ENCODE assay signal across 8 cellular contexts in genomic region chr19:53868091-53868891, GRCh38. TPM values are rescaled to one million over a fixed set of nuclear protein-coding genes. Genes with fewer than 3 reads are reported as not detected.
A peak's percentile ranks its signal among the peaks of the same experiment; 100 is the strongest.
DNase-seq lines count a peak whose midpoint lies in the region; ATAC-seq, FAIRE-seq and TF ChIP-seq lines count a peak whose summit lies in the region.

No MANE protein-coding gene starts in this region.

- H3K9me3 ChIP-seq in AG04450 (ENCODE audit: control insufficient read depth, insufficient read depth, low read length), result no peaks in the 10 kb centered on the region; the same call in 1 of the 2 replicates
- no peaks in the 10 kb centered on the region for H3K9me3 ChIP-seq in endothelial cell of umbilical vein (replicated peaks; ENCODE audit: control insufficient read depth, insufficient read depth, low read length)
- no peaks in the 10 kb centered on the region for H3K9me3 ChIP-seq in mucosa of descending colon
- no peaks in the 10 kb centered on the region for H3K9me3 ChIP-seq in tibial nerve

- H3K79me2 ChIP-seq in endothelial cell of umbilical vein (ENCODE audit: control insufficient read depth, insufficient read depth, low read length), result peaks cover 27% of the 10 kb centered on the region

- CTCF ChIA-PET in AG04450 (lab: Charles Lee) (interaction anchor here (0.6 to 2.1 kb wide), 5 partner anchors 76 to 581 kb away, joined by 3 to 11 read pairs (median 3); partner anchors contain the start of gene LENG8), endothelial cell of umbilical vein (lab: Charles Lee) (interaction anchor here (0.6 to 3.6 kb wide), 12 partner anchors 9 to 162 kb away, joined by 3 to 29 read pairs (median 4); partner anchors contain the start of gene PRKCG)

- H3K4me2 ChIP-seq in endothelial cell of umbilical vein (ENCODE audit: insufficient read depth, low read length), result peak overlapping the region; percentile 66

- TF ChIP-seq EP300 in tibial nerve (IDR thresholded peaks at IDR 0.05), result no peak

- ATAC-seq in HG03135 (IDR thresholded peaks at IDR 0.05; ENCODE audit: unreplicated experiment) (peak; percentile 0), mucosa of descending colon (peak; percentile 9), GM18873 (IDR thresholded peaks at IDR 0.05; ENCODE audit: low FRiP score, unreplicated experiment) (no peak)

- no peaks in the 10 kb centered on the region for H3K9me1 ChIP-seq in endothelial cell of umbilical vein (replicated peaks; ENCODE audit: control insufficient read depth, extremely low read depth, insufficient read depth, low read length)

- intact Hi-C loops in endothelial cell of umbilical vein (cut with micrococcal nuclease), result loop anchor here (5.0 kb wide), 1 partner anchor 594 kb away; the partner anchor contains the start of gene LENG9
- intact Hi-C loops in mucosa of descending colon (cut with DNase I, micrococcal nuclease), result no loop called here

- POLR2A ChIA-PET in AG04450 (lab: Yijun Ruan, JAX), result interaction anchor here (0.5 to 2.0 kb wide), 13 partner anchors 8 to 444 kb away, joined by 3 to 10 read pairs (median 3); partner anchors contain the start of genes CNOT3, PRPF31 and TFPT
- POLR2A ChIA-PET in endothelial cell of umbilical vein (lab: Charles Lee), result interaction anchor here (0.9 to 1.6 kb wide), 6 partner anchors 10 to 333 kb away, joined by 3 to 7 read pairs (median 4); partner anchors contain the start of genes CNOT3 and RPS9

- H3K4me1 ChIP-seq in endothelial cell of umbilical vein (ENCODE audit: control insufficient read depth, extremely low read depth, insufficient read depth, low read length) (peaks cover 15% of the 10 kb centered on the region), mucosa of descending colon (ENCODE audit: low read depth) (peaks cover 37% of the 10 kb centered on the region), tibial nerve (peaks cover 0 to 65% (median 22%) of the 10 kb centered on the region in 4 donors)

- TF ChIP-seq CTCF in AG04450 (IDR thresholded peaks at IDR 0.05; ENCODE audit: low read depth, low read length) (no peak), endothelial cell of umbilical vein (IDR thresholded peaks at IDR 0.05; ENCODE audit: extremely low read depth in 1 of 2, insufficient read depth in 1 of 2, low read depth in 1 of 2, low read length in 2 of 2) (no peak), mucosa of descending colon (IDR thresholded peaks at IDR 0.05) (no peak), tibial nerve (IDR thresholded peaks at IDR 0.05) (no peak)

- H3K9ac ChIP-seq in endothelial cell of umbilical vein (replicated peaks; ENCODE audit: extremely low read depth, insufficient read depth, low read length), result peak overlapping the region; percentile 96

- H3K27me3 ChIP-seq in AG04450 (ENCODE audit: control insufficient read depth, insufficient read depth, low read length) (no peaks in the 10 kb centered on the region), endothelial cell of umbilical vein (ENCODE audit: control insufficient read depth in 2 of 2, insufficient read depth in 2 of 2, low read length in 2 of 2) (no peaks in the 10 kb centered on the region), tibial nerve (no peaks in the 10 kb centered on the region)

- FAIRE-seq in endothelial cell of umbilical vein (lab: Jason Lieb, UNC), result no peak

- dilution Hi-C loops in endothelial cell of umbilical vein (cut with MboI; ENCODE audit: extremely low pct_ligation_motif_present, low sequenced_read_pairs), result no loop called here

- 0 to 1% methylated on average over 25 to 28 of the region's 37 CpGs for WGBS in tibial nerve, 2 donors

- H3K27ac ChIP-seq in AG04450 (ENCODE audit: low read depth, low read length), result peak overlapping the region; percentile 97
- H3K27ac ChIP-seq in endothelial cell of umbilical vein (ENCODE audit: insufficient read depth, low read depth, low read length), result peak overlapping the region; percentile 86
- H3K27ac ChIP-seq in tibial nerve, result peak overlapping the region; percentile 88 to 97 (median 96)

- no peak for DNase-seq in AG04450 (ENCODE audit: low read depth, low spot score)
- DNase-seq in activated CD4-positive, alpha-beta T cell treated with anti-CD3 and anti-CD28 coated beads, Interleukin-2, amount 50 U/mL, for 48 hours, result peak; percentile 44 to 53
- peak; percentile 40 for DNase-seq in endothelial cell of umbilical vein (ENCODE audit: low read depth, low spot score)
- DNase-seq in mucosa of descending colon, result peak; percentile 57 to 84 (median 77)
- no peak for DNase-seq in tibial nerve (ENCODE audit: low spot score in 2 of 2)
- no peak for DNase-seq in NCI-H1694 treated with DMSO at 0.1 percent for 48 hours (lab: John Stamatoyannopoulos, UW)

- H3K36me3 ChIP-seq in endothelial cell of umbilical vein (ENCODE audit: control insufficient read depth in 2 of 2, extremely low read depth in 1 of 2, insufficient read depth in 2 of 2, low read length in 2 of 2) (peaks cover 0 to 2% of the 10 kb centered on the region in 2 experiments), mucosa of descending colon (ENCODE audit: low read depth) (no peaks in the 10 kb centered on the region), tibial nerve (peaks cover 0 to 11% (median 0%) of the 10 kb centered on the region in 3 donors)

- BruUV-seq in endothelial cell of umbilical vein (replicated peaks; lab: Mats Ljungman, UMichigan), result TSS peak; percentile 71

- H2AFZ ChIP-seq in endothelial cell of umbilical vein (ENCODE audit: low read depth, low read length), result no peak overlapping the region

- H4K20me1 ChIP-seq in endothelial cell of umbilical vein (replicated peaks; ENCODE audit: control insufficient read depth, extremely low read depth, insufficient read depth, low read length), result no peaks in the 10 kb centered on the region

- H3K4me3 ChIP-seq in AG04450 (ENCODE audit: low read depth, low read length) (peak overlapping the region; percentile 93), endothelial cell of umbilical vein (replicated peaks in 1 of 3; ENCODE audit: insufficient read depth in 1 of 3, low read depth in 1 of 3, low read length in 3 of 3) (peak overlapping the region; percentile 52 to 88 (median 82)), mucosa of descending colon (peak overlapping the region; percentile 23), tibial nerve (peak overlapping the region; percentile 70 to 83 (median 75))

- TF ChIP-seq POLR2A in endothelial cell of umbilical vein (IDR thresholded peaks at IDR 0.05; ENCODE audit: low read depth, low read length), result peak; percentile 37
- TF ChIP-seq POLR2A in tibial nerve (IDR thresholded peaks at IDR 0.05), result no peak

RNA-seq across cellular contexts. Expression of gene MYADM, which starts 0.6 kb away (rescaled TPM):
- polyA plus RNA-seq in AG04450 (2011; rRNA removed) (39.3 and 71.0 TPM in 2 replicates), endothelial cell of umbilical vein (100 and 122 TPM in 2 replicates)
- 70.6 and 76.6 TPM in 2 replicates for polyA minus RNA-seq in AG04450 (2011; rRNA and poly(A)+ RNA removed)
- total RNA-seq in endothelial cell of umbilical vein (128 and 133 TPM in 2 replicates), mucosa of descending colon (100 to 1,000 TPM in 1 of 3 donors, 10 to 100 TPM in 2; 47.0 to 193 (median 67.7) TPM), tibial nerve (10 to 100 TPM; 27.3 to 37.7 (median 31.9) TPM)
- 35.1 and 49.3 TPM in 2 replicates for polyA plus RNA-seq in endothelial cell of umbilical vein (2011; cell fraction: cytosol; rRNA removed)
- 26.7 and 54.2 TPM in 2 replicates for polyA plus RNA-seq in endothelial cell of umbilical vein (2011; cell fraction: nucleus; rRNA removed)
- 66.5 and 108 TPM in 2 replicates for polyA plus RNA-seq in endothelial cell of umbilical vein (2012)
- polyA minus RNA-seq in endothelial cell of umbilical vein, result 40.0 and 44.3 TPM in 2 replicates
- polyA minus RNA-seq in endothelial cell of umbilical vein (2011; cell fraction: cytosol; rRNA and poly(A)+ RNA removed), result 8.2 TPM
- 22.8 and 50.6 TPM in 2 replicates for polyA minus RNA-seq in endothelial cell of umbilical vein (2011; cell fraction: nucleus; rRNA and poly(A)+ RNA removed)

RNA-seq across cellular contexts. Expression of gene PRKCG, which starts 13.7 kb away (rescaled TPM):
- polyA plus RNA-seq in AG04450 (2011; rRNA removed) (0.09 and 0.14 TPM in 2 replicates), endothelial cell of umbilical vein (0.07 and 0.08 TPM in 2 replicates)
- polyA minus RNA-seq in AG04450 (2011; rRNA and poly(A)+ RNA removed), result not detected in 2 replicates
- total RNA-seq in endothelial cell of umbilical vein (not detected in 2 replicates), mucosa of descending colon (under 1 TPM in 2 of 3 donors, not detected in 1; 0.09 to 0.35 TPM), tibial nerve (not detected)
- polyA plus RNA-seq in endothelial cell of umbilical vein (2011; cell fraction: cytosol; rRNA removed), result 0.03 TPM in 1 of 2 replicates, not detected in the other
- 0.08 and 0.17 TPM in 2 replicates for polyA plus RNA-seq in endothelial cell of umbilical vein (2011; cell fraction: nucleus; rRNA removed)
- polyA plus RNA-seq in endothelial cell of umbilical vein (2012), result 0.05 and 0.25 TPM in 2 replicates
- not detected in 2 replicates for polyA minus RNA-seq in endothelial cell of umbilical vein
- polyA minus RNA-seq in endothelial cell of umbilical vein (2011; cell fraction: cytosol; rRNA and poly(A)+ RNA removed), result not detected
- polyA minus RNA-seq in endothelial cell of umbilical vein (2011; cell fraction: nucleus; rRNA and poly(A)+ RNA removed), result not detected in 2 replicates

RNA-seq across cellular contexts. Expression of gene CACNG7, which starts 40.8 kb away (rescaled TPM):
- polyA plus RNA-seq in AG04450 (2011; rRNA removed) (8.6 and 9.3 TPM in 2 replicates), endothelial cell of umbilical vein (0.92 and 1.1 TPM in 2 replicates)
- polyA minus RNA-seq in AG04450 (2011; rRNA and poly(A)+ RNA removed), result 4.0 and 4.5 TPM in 2 replicates
- total RNA-seq in endothelial cell of umbilical vein (0.78 and 1.3 TPM in 2 replicates), mucosa of descending colon (under 1 TPM in 1 of 3 donors, not detected in 2; 0.54 TPM), tibial nerve (not detected)
- polyA plus RNA-seq in endothelial cell of umbilical vein (2011; cell fraction: cytosol; rRNA removed), result 0.83 and 0.99 TPM in 2 replicates
- 0.68 and 0.74 TPM in 2 replicates for polyA plus RNA-seq in endothelial cell of umbilical vein (2011; cell fraction: nucleus; rRNA removed)
- polyA plus RNA-seq in endothelial cell of umbilical vein (2012), result 0.64 and 1.2 TPM in 2 replicates
- 0.34 TPM in 1 of 2 replicates, not detected in the other for polyA minus RNA-seq in endothelial cell of umbilical vein
- polyA minus RNA-seq in endothelial cell of umbilical vein (2011; cell fraction: cytosol; rRNA and poly(A)+ RNA removed), result not detected
- polyA minus RNA-seq in endothelial cell of umbilical vein (2011; cell fraction: nucleus; rRNA and poly(A)+ RNA removed), result 0.34 TPM in 1 of 2 replicates, not detected in the other

RNA-seq across cellular contexts. Expression of gene NLRP12, which starts 44.2 kb away (rescaled TPM):
- polyA plus RNA-seq in AG04450 (2011; rRNA removed), result not detected in 2 replicates
- polyA minus RNA-seq in AG04450 (2011; rRNA and poly(A)+ RNA removed), result not detected in 2 replicates
- total RNA-seq in endothelial cell of umbilical vein, result 0.58 and 0.73 TPM in 2 replicates
- polyA plus RNA-seq in endothelial cell of umbilical vein, result 0.27 and 0.46 TPM in 2 replicates
- 0.23 and 0.36 TPM in 2 replicates for polyA plus RNA-seq in endothelial cell of umbilical vein (2011; cell fraction: cytosol; rRNA removed)
- polyA plus RNA-seq in endothelial cell of umbilical vein (2011; cell fraction: nucleus; rRNA removed), result 0.05 and 0.15 TPM in 2 replicates
- polyA plus RNA-seq in endothelial cell of umbilical vein (2012), result 0.16 and 0.21 TPM in 2 replicates
- polyA minus RNA-seq in endothelial cell of umbilical vein, result 0.24 and 0.55 TPM in 2 replicates
- not detected for polyA minus RNA-seq in endothelial cell of umbilical vein (2011; cell fraction: cytosol; rRNA and poly(A)+ RNA removed)
- 0.29 and 0.38 TPM in 2 replicates for polyA minus RNA-seq in endothelial cell of umbilical vein (2011; cell fraction: nucleus; rRNA and poly(A)+ RNA removed)
- total RNA-seq in mucosa of descending colon, result under 1 TPM in 2 of 3 donors, not detected in 1; 0.19 to 0.28 TPM
- total RNA-seq in tibial nerve, result 1 to 10 TPM in 2 of 4 donors, under 1 TPM in 2; 0.42 to 2.9 (median 1.2) TPM

Comparison
In these comparisons a context has a peak if more than half of its experiments do, and no peak if none do; other contexts are left out.
1. DNase-seq: peak in activated CD4-positive, alpha-beta T cell treated with anti-CD3 and anti-CD28 coated beads, Interleukin-2, amount 50 U/mL, for 48 hours (2 of 2), endothelial cell of umbilical vein (single experiment) and mucosa of descending colon (3 of 3); none in AG04450 (single experiment), tibial nerve (0 of 2) and NCI-H1694 treated with DMSO at 0.1 percent for 48 hours (single experiment).
2. H3K4me3 ChIP-seq: peak in every context shown above with its lines; median percentile 93 in AG04450; 82 in endothelial cell of umbilical vein; 75 in tibial nerve; 23 in mucosa of descending colon.
3. Peak in every context shown above with its lines, with median percentiles within 50 percentile points of each other: H3K27ac ChIP-seq.